ENCODE assay signal across 1 cellular context in the genomic region with DNA sequence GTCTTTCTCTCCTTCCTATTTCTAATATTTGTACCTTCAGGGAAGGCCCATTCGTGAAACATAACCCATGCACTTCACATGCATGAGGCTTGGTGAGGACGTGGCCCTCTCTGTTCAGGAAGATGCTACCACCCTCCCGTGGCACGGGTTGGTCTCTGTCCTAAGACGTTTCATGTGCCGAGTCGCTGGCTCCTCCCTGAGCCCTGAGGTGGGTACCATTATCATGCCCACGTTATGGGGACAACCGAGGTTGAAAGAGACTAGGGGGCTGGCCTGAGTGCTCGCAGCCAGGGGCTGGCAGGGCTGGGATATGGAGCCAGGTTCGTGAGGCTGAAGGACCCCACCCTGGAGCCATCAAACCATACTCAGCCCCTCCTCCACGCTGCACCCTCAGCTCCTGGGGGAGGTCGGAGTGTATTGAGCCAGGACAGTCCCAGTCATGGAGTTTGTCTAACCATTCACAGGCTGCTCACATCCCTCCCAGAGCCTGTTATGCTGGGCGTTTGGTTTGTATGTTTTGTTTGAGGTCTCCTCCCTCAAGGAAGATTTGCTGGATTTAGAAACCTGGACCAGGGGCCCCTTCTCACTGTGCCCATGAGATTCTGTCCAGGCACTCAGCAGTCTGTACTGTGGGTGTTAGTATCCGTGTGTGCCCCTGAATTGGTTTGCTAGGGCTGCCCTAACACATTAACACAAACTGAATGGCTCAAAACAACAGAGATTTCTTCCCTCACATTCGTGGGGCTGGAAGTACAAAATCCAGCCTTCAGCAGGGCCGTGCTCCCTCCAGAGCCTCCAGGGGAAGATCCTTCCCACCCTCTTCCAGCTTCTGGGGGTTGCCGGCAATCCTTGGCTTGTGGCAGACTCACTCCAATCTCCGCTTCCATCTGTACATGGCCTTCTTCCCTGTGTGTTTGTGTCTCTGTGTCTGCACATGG.
TF ChIP-seq lines count a peak whose summit lies in the region.

No MANE protein-coding gene starts in this region.

TF ChIP-seq in IMR-90, 13 proteins besides CTCF, POLR2A, EP300 and RAD21:
- TF ChIP-seq RCOR1 (IDR thresholded peaks at IDR 0.05; ENCODE audit: insufficient replicate concordance, low read length) (no peak), NFE2L2 (IDR thresholded peaks at IDR 0.05; ENCODE audit: low read depth, low read length) (no peak)
